In genomic region chr2:81513328-81513727, GRCh38 we compare ENCODE assay signal across 1 cellular context.
TF ChIP-seq lines count a peak whose summit lies in the region.

No MANE protein-coding gene starts in this region.

TF ChIP-seq in K562, 482 proteins besides CTCF, POLR2A, EP300 and RAD21 (continued from another document):
- TF ChIP-seq PATZ1 (CRISPR knock-in tag; IDR thresholded peaks at IDR 0.05; ENCODE audit: borderline replicate concordance) (no peak), CHAMP1 (IDR thresholded peaks at IDR 0.05) (no peak), ILK (tag; IDR thresholded peaks at IDR 0.05; ENCODE audit: borderline replicate concordance, low read depth) (no peak), AFF1 (IDR thresholded peaks at IDR 0.05; ENCODE audit: low read depth in 1 of 2, partially characterized antibody in 2 of 2) (no peak), CEBPB (tag; IDR thresholded peaks at IDR 0.05) (peak; percentile 82), LEF1 (IDR thresholded peaks at IDR 0.05) (no peak), JUN (IDR thresholded peaks at IDR 0.05; ENCODE audit: borderline replicate concordance, low read depth, low read length) (no peak), JUN (CRISPR knock-in tag; IDR thresholded peaks at IDR 0.05; ENCODE audit: borderline replicate concordance) (no peak), AFF4 (CRISPR knock-in tag; IDR thresholded peaks at IDR 0.05) (no peak), NCOA2 (IDR thresholded peaks at IDR 0.05; ENCODE audit: partially characterized antibody in 2 of 2) (no peak), E2F4 (CRISPR knock-in tag; IDR thresholded peaks at IDR 0.05; ENCODE audit: low read depth) (no peak), KAT8 (IDR thresholded peaks at IDR 0.05; ENCODE audit: low read depth) (no peak)
